14 cellular contexts compared by ENCODE assay signal in genomic region chr5:171906703-171907590, GRCh38.
DNase-seq lines count a peak whose midpoint lies in the region; ATAC-seq, FAIRE-seq and TF ChIP-seq lines count a peak whose summit lies in the region.
"Had no signal": no experiment of that assay in that cellular context is flagged by ENCODE, and none has a peak within 500 bp of the region (broad histone marks: within the 10 kb centered on the region; RNA-seq: fewer than 3 reads in every experiment).

No MANE protein-coding gene starts in this region.

- peaks cover 3 to 60% (median 37%) of the 10 kb centered on the region in 4 donors for H3K4me1 ChIP-seq in stomach
- H3K4me1 ChIP-seq: Caco-2 had no signal

- H3K27me3 Mint-ChIP-seq in mesothelial cell of epicardium (ENCODE audit: low read depth), result no peaks in the 10 kb centered on the region
- H3K27me3 Mint-ChIP-seq: brain; dendritic cell treated with granulocyte-macrophage colony-stimulating factor and Interleukin-4, amounts not matched to agents 40 ng/mL and 50 ng/mL, for 4 days had no signal

- peak; percentile 80 for FAIRE-seq in GM19239 (lab: Jason Lieb, UNC)

- H3K27me3 ChIP-seq in stomach (no peaks in the 10 kb centered on the region), dorsolateral prefrontal cortex (no peaks in the 10 kb centered on the region)
- H3K27me3 ChIP-seq: testis had no signal

- H3K27ac ChIP-seq in stomach (no peak overlapping the region), dorsolateral prefrontal cortex (no peak overlapping the region)
- H3K27ac ChIP-seq: testis had no signal

- H3K4me1 Mint-ChIP-seq in stimulated activated effector memory CD8-positive, alpha-beta T cell treated with anti-CD3 and anti-CD28 coated beads, Interleukin-12 subunit alpha, Interleukin-12 subunit beta, amount 100 ng/mL, for 72 hours, result peaks cover 61% of the 10 kb centered on the region
- peaks cover 2% of the 10 kb centered on the region for H3K4me1 Mint-ChIP-seq in mesothelial cell of epicardium

- peaks cover 3 to 27% (median 16%) of the 10 kb centered on the region in 4 donors for H3K36me3 ChIP-seq in stomach

- no peaks in the 10 kb centered on the region for H3K9me3 Mint-ChIP-seq in activated naive CD4-positive, alpha-beta T cell treated with anti-CD3 and anti-CD28 coated beads, Interleukin-2, amount 50 U/mL, for 72 hours
- H3K9me3 Mint-ChIP-seq in stimulated activated effector memory CD8-positive, alpha-beta T cell treated with anti-CD3 and anti-CD28 coated beads, Interleukin-12 subunit alpha, Interleukin-12 subunit beta, amount 100 ng/mL, for 72 hours, result no peaks in the 10 kb centered on the region
- no peaks in the 10 kb centered on the region for H3K9me3 Mint-ChIP-seq in mesothelial cell of epicardium
- H3K9me3 Mint-ChIP-seq: brain; dendritic cell treated with granulocyte-macrophage colony-stimulating factor and Interleukin-4, amounts not matched to agents 40 ng/mL and 50 ng/mL, for 4 days; nephron progenitor cell had no signal

- no peak overlapping the region for H3K4me3 Mint-ChIP-seq in stimulated activated effector memory CD8-positive, alpha-beta T cell treated with anti-CD3 and anti-CD28 coated beads, Interleukin-12 subunit alpha, Interleukin-12 subunit beta, amount 100 ng/mL, for 72 hours
- H3K4me3 Mint-ChIP-seq in mesothelial cell of epicardium, result no peak overlapping the region
- H3K4me3 Mint-ChIP-seq: brain; dendritic cell treated with granulocyte-macrophage colony-stimulating factor and Interleukin-4, amounts not matched to agents 40 ng/mL and 50 ng/mL, for 4 days; nephron progenitor cell had no signal

- H3K36me3 Mint-ChIP-seq in activated naive CD4-positive, alpha-beta T cell treated with anti-CD3 and anti-CD28 coated beads, Interleukin-2, amount 50 U/mL, for 72 hours, result peaks cover 0 to 16% of the 10 kb centered on the region in 2 donors
- peaks cover 54% of the 10 kb centered on the region for H3K36me3 Mint-ChIP-seq in stimulated activated effector memory CD8-positive, alpha-beta T cell treated with anti-CD3 and anti-CD28 coated beads, Interleukin-12 subunit alpha, Interleukin-12 subunit beta, amount 100 ng/mL, for 72 hours
- peaks cover 6% of the 10 kb centered on the region for H3K36me3 Mint-ChIP-seq in mesothelial cell of epicardium

- intact Hi-C loops in stomach (cut with DNase I; ENCODE audit: low total_unique reads), result loop anchor here (2.0 to 10.0 kb wide), 2 partner anchors 132 to 482 kb away; no protein-coding TSS in a partner anchor
- intact Hi-C loops in dorsolateral prefrontal cortex (cut with DNase I), result loop anchor here in 1 of 2 donors (1.0 kb wide), 1 partner anchor 489 kb away; no protein-coding TSS in a partner anchor

- no peak for TF ChIP-seq POLR2A in stomach (IDR thresholded peaks at IDR 0.05)

- TF ChIP-seq CTCF in mesothelial cell of epicardium (IDR thresholded peaks at IDR 0.05; ENCODE audit: unreplicated experiment) (no peak), stomach (IDR thresholded peaks at IDR 0.05) (no peak), dorsolateral prefrontal cortex (IDR thresholded peaks at IDR 0.05 in 54 of 56, conservative IDR thresholded peaks at IDR 0.05 in 2 of 56; ENCODE audit: low read depth in 1 of 56, partially characterized antibody in 56 of 56) (no peak)

- H3K27ac Mint-ChIP-seq in activated naive CD4-positive, alpha-beta T cell treated with anti-CD3 and anti-CD28 coated beads, Interleukin-2, amount 50 U/mL, for 72 hours, result peak overlapping the region; percentile 69 to 97
- peak overlapping the region; percentile 33 for H3K27ac Mint-ChIP-seq in stimulated activated effector memory CD8-positive, alpha-beta T cell treated with anti-CD3 and anti-CD28 coated beads, Interleukin-12 subunit alpha, Interleukin-12 subunit beta, amount 100 ng/mL, for 72 hours
- no peak overlapping the region for H3K27ac Mint-ChIP-seq in mesothelial cell of epicardium
- H3K27ac Mint-ChIP-seq: brain; dendritic cell treated with granulocyte-macrophage colony-stimulating factor and Interleukin-4, amounts not matched to agents 40 ng/mL and 50 ng/mL, for 4 days had no signal

- H3K4me3 ChIP-seq in stomach, result no peak overlapping the region
- no peak overlapping the region for H3K4me3 ChIP-seq in dorsolateral prefrontal cortex
- H3K4me3 ChIP-seq: testis had no signal

- no peaks in the 10 kb centered on the region for H3K9me3 ChIP-seq in stomach
- H3K9me3 ChIP-seq: Caco-2, testis had no signal

- DNase-seq in activated naive CD4-positive, alpha-beta T cell treated with anti-CD3 and anti-CD28 coated beads, Interleukin-2, amount 50 U/mL, for 72 hours (ENCODE audit: low spot score in 2 of 2), result no peak
- DNase-seq in activated naive CD4-positive, alpha-beta T cell treated with anti-CD3 and anti-CD28 coated beads, Interleukin-2, amount 50 U/mL, for 16 hours, result no peak
- DNase-seq in GM19239 (ENCODE audit: insufficient read length, low spot score) (no peak), mesothelial cell of epicardium (ENCODE audit: low spot score in 2 of 2, unreplicated experiment in 2 of 2) (no peak), stomach (no peak), dorsolateral prefrontal cortex (no peak)
- DNase-seq in stimulated activated effector memory CD8-positive, alpha-beta T cell treated with anti-CD3 and anti-CD28 coated beads, Interleukin-12 subunit alpha, Interleukin-12 subunit beta, amount 100 ng/mL, for 72 hours (ENCODE audit: low spot score in 2 of 2), result no peak
- DNase-seq: activated gamma-delta T cell had no signal

- ATAC-seq in activated naive CD4-positive, alpha-beta T cell treated with anti-CD3 and anti-CD28 coated beads, Interleukin-2, amount 50 U/mL, for 72 hours, result peak; percentile 82 to 84
- peak; percentile 34 for ATAC-seq in HG03175 (IDR thresholded peaks at IDR 0.05; ENCODE audit: unreplicated experiment)
- peak; percentile 95 for ATAC-seq in stimulated activated effector memory CD8-positive, alpha-beta T cell treated with anti-CD3 and anti-CD28 coated beads, Interleukin-12 subunit alpha, Interleukin-12 subunit beta, amount 100 ng/mL, for 72 hours

- 48 to 75% (median 55%) methylated on average over 7 of the region's 7 CpGs for WGBS in stomach, 5 donors

- TF ChIP-seq EP300 in stomach (IDR thresholded peaks at IDR 0.05), result no peak

Comparison
In these comparisons a context has a peak if more than half of its experiments do, and no peak if none do; other contexts are left out.
1. ATAC-seq: peak in every context shown above with its lines; median percentile 95 in stimulated activated effector memory CD8-positive, alpha-beta T cell treated with anti-CD3 and anti-CD28 coated beads, Interleukin-12 subunit alpha, Interleukin-12 subunit beta, amount 100 ng/mL, for 72 hours; 83 in activated naive CD4-positive, alpha-beta T cell treated with anti-CD3 and anti-CD28 coated beads, Interleukin-2, amount 50 U/mL, for 72 hours; 34 in HG03175.